In genomic region chr15:26722621-26723160, GRCh38 we compare ENCODE assay signal across 14 cellular contexts. TPM values are rescaled to one million over a fixed set of nuclear protein-coding genes. Genes with fewer than 3 reads are reported as not detected.
"Had no signal": no experiment of that assay in that cellular context is flagged by ENCODE, and none has a peak within 500 bp of the region (broad histone marks: within the 10 kb centered on the region; RNA-seq: fewer than 3 reads in every experiment).

No MANE protein-coding gene starts in this region.

- H3K27me3 Mint-ChIP-seq: activated naive CD4-positive, alpha-beta T cell treated with anti-CD3 and anti-CD28 coated beads, Interleukin-2, amount 50 U/mL, for 24 hours; natural killer cell treated with Interleukin-12 subunit alpha and Interleukin-12 subunit beta and Interleukin-15 and Interleukin-18, amount 100 ng/mL, for 72 hours; T-helper 17 cell had no signal

- H3K27me3 ChIP-seq: brain microvascular endothelial cell had no signal

- H3K27ac ChIP-seq: brain microvascular endothelial cell, prostate gland had no signal

- H3K36me3 Mint-ChIP-seq: activated naive CD4-positive, alpha-beta T cell treated with anti-CD3 and anti-CD28 coated beads, Interleukin-2, amount 50 U/mL, for 24 hours; natural killer cell treated with Interleukin-12 subunit alpha and Interleukin-12 subunit beta and Interleukin-15 and Interleukin-18, amount 100 ng/mL, for 72 hours had no signal

- H3K4me3 Mint-ChIP-seq: activated naive CD4-positive, alpha-beta T cell treated with anti-CD3 and anti-CD28 coated beads, Interleukin-2, amount 50 U/mL, for 24 hours; natural killer cell treated with Interleukin-12 subunit alpha and Interleukin-12 subunit beta and Interleukin-15 and Interleukin-18, amount 100 ng/mL, for 72 hours; T-helper 17 cell had no signal

- H3K4me3 ChIP-seq: prostate gland had no signal

- H3K36me3 ChIP-seq: brain microvascular endothelial cell, prostate gland had no signal

- H3K27ac Mint-ChIP-seq: activated naive CD4-positive, alpha-beta T cell treated with anti-CD3 and anti-CD28 coated beads, Interleukin-2, amount 50 U/mL, for 24 hours; activated T-helper 2 cell treated with anti-CD3 and anti-CD28 coated beads, Interferon-gamma antibody, Interleukin-2, Interleukin-4, amounts not matched to agents 10 μg/mL and 5 μg/mL and 100 μg/mL, durations not matched to agents 14 hours and 24 hours and 36 hours; natural killer cell treated with Interleukin-12 subunit alpha and Interleukin-12 subunit beta and Interleukin-15 and Interleukin-18, amount 100 ng/mL, for 72 hours; T-helper 17 cell had no signal

- H3K4me1 Mint-ChIP-seq: activated naive CD4-positive, alpha-beta T cell treated with anti-CD3 and anti-CD28 coated beads, Interleukin-2, amount 50 U/mL, for 24 hours; T-helper 17 cell had no signal

- H3K9me3 ChIP-seq: prostate gland had no signal

- DNase-seq: activated CD4-positive, CD25-positive, alpha-beta regulatory T cell; brain microvascular endothelial cell; dermis blood vessel endothelial cell; mammary epithelial cell; stimulated activated CD4-positive, alpha-beta T cell treated with anti-CD3 and anti-CD28 coated beads, Interleukin-2, amount 100 ng/mL, for 24 hours; stimulated activated naive CD4-positive, alpha-beta T cell; substantia nigra; T-helper 17 cell; trophoblast cell had no signal

- H3K4me1 ChIP-seq: prostate gland had no signal

RNA-seq across cellular contexts. Expression of gene GABRB3, which starts 50.2 kb away (rescaled TPM):
- total RNA-seq: activated T-helper 2 cell treated with anti-CD3 and anti-CD28 coated beads, Interferon-gamma antibody, Interleukin-2, Interleukin-4, amounts not matched to agents 10 μg/mL and 5 μg/mL and 100 μg/mL, durations not matched to agents 14 hours and 24 hours and 36 hours; glomerular endothelial cell; natural killer cell treated with Interleukin-12 subunit alpha and Interleukin-12 subunit beta and Interleukin-15 and Interleukin-18, amount 100 ng/mL, for 72 hours; T-helper 17 cell had no signal
- polyA plus RNA-seq: mammary epithelial cell had no signal
